ENCODE assay signal across 27 cellular contexts in genomic region chr16:3120435-3120834, GRCh38. TPM values are rescaled to one million over a fixed set of nuclear protein-coding genes. Genes with fewer than 3 reads are reported as not detected.
A peak's percentile ranks its signal among the peaks of the same experiment; 100 is the strongest.
DNase-seq lines count a peak whose midpoint lies in the region; ATAC-seq, FAIRE-seq and TF ChIP-seq lines count a peak whose summit lies in the region.
"Had no signal": no experiment of that assay in that cellular context is flagged by ENCODE, and none has a peak within 500 bp of the region (broad histone marks: within the 10 kb centered on the region; RNA-seq: fewer than 3 reads in every experiment).

No MANE protein-coding gene starts in this region.

- peak; percentile 2 for DNase-seq in D721Med (ENCODE audit: insufficient read length, low spot score)
- no peak for DNase-seq in NT2/D1 (ENCODE audit: low read depth, low spot score)
- peak; percentile 2 for DNase-seq in iPS-NIHi11 (ENCODE audit: low spot score)
- no peak for DNase-seq in upper lobe of right lung
- DNase-seq in gastrocnemius medialis: no peak
- no peak for DNase-seq in frontal cortex (ENCODE audit: low spot score in 2 of 2)
- DNase-seq: AML-193; Caco-2; Calu3; CD4-positive, alpha-beta T cell; CD8-positive, alpha-beta T cell; DMS 273 treated with DMSO at 0.1 percent for 48 hours; DMS153; DMS53; DMS79; DND-41; EL; GDM1 had no signal

- H3K9ac ChIP-seq in NT2/D1 (ENCODE audit: insufficient read length, low read depth): peak overlapping the region; percentile 42
- H3K9ac ChIP-seq: BLaER1 treated with 17β-estradiol and CSF1 and Interleukin-3, amounts not matched to agents 10 nM and 100 nM had no signal

- H3K27me3 ChIP-seq in NT2/D1 (ENCODE audit: insufficient read depth, insufficient read length) (no peaks in the 10 kb centered on the region), upper lobe of right lung (no peaks in the 10 kb centered on the region), gastrocnemius medialis (no peaks in the 10 kb centered on the region)

- H3K27ac ChIP-seq in upper lobe of right lung (no peak overlapping the region), gastrocnemius medialis (no peak overlapping the region)
- H3K27ac ChIP-seq: 22Rv1; A549; BLaER1 treated with 17β-estradiol and CSF1 and Interleukin-3, amounts not matched to agents 10 nM and 100 nM; C4-2B had no signal

- in situ Hi-C loops in gastrocnemius medialis (cut with MboI; ENCODE audit: low sequenced_read_pairs in 4 of 4): loop anchor here in 2 of 4 donors (10.0 kb wide), 1 partner anchor 56 kb away; the partner anchor contains the start of gene IL32 (in 2 of the 2)

- TF ChIP-seq CTCF in D721Med (IDR thresholded peaks at IDR 0.05; ENCODE audit: insufficient read depth, missing control alignments) (no peak), upper lobe of right lung (IDR thresholded peaks at IDR 0.05) (no peak), gastrocnemius medialis (IDR thresholded peaks at IDR 0.05 in 4 of 5, conservative IDR thresholded peaks at IDR 0.05 in 1 of 5) (no peak)

- intact Hi-C loops in upper lobe of right lung (cut with DNase I) (no loop called here), gastrocnemius medialis (cut with DNase I; ENCODE audit: low total_unique reads) (no loop called here)

- H3K4me3 ChIP-seq in NT2/D1 (ENCODE audit: insufficient read length, low read depth) (no peak overlapping the region), upper lobe of right lung (no peak overlapping the region), gastrocnemius medialis (no peak overlapping the region)
- H3K4me3 ChIP-seq: A549; BLaER1 treated with 17β-estradiol and CSF1 and Interleukin-3, amounts not matched to agents 10 nM and 100 nM; GM12878 had no signal

- H3K36me3 ChIP-seq in NT2/D1 (ENCODE audit: insufficient read depth, insufficient read length, low read length): peaks cover 52% of the 10 kb centered on the region
- peaks cover 26% of the 10 kb centered on the region for H3K36me3 ChIP-seq in upper lobe of right lung
- H3K36me3 ChIP-seq in gastrocnemius medialis: peaks cover 0 to 7% of the 10 kb centered on the region in 2 donors
- H3K36me3 ChIP-seq: BLaER1 treated with 17β-estradiol and CSF1 and Interleukin-3, amounts not matched to agents 10 nM and 100 nM had no signal

- no peak for FAIRE-seq in D721Med (lab: Jason Lieb, UNC)
- no peak for FAIRE-seq in frontal cortex (lab: Jason Lieb, UNC)
- FAIRE-seq: A549, GM12878, GM19239 had no signal

- H3K9me3 ChIP-seq in NT2/D1 (ENCODE audit: insufficient read depth, low read length): no peaks in the 10 kb centered on the region
- H3K9me3 ChIP-seq in upper lobe of right lung: no peaks in the 10 kb centered on the region
- H3K9me3 ChIP-seq in gastrocnemius medialis: no peaks in the 10 kb centered on the region
- H3K9me3 ChIP-seq: A549; BLaER1 treated with 17β-estradiol and CSF1 and Interleukin-3, amounts not matched to agents 10 nM and 100 nM; Caco-2 had no signal

- H3K4me1 ChIP-seq in NT2/D1 (ENCODE audit: insufficient read depth, insufficient read length): peaks cover 9% of the 10 kb centered on the region
- peaks cover 6% of the 10 kb centered on the region for H3K4me1 ChIP-seq in upper lobe of right lung
- H3K4me1 ChIP-seq in gastrocnemius medialis: peaks cover 19 to 29% of the 10 kb centered on the region in 2 donors

- no peak for ATAC-seq in upper lobe of right lung
- no peak for ATAC-seq in gastrocnemius medialis
- ATAC-seq: A549; CD8-positive, alpha-beta T cell; GM12878 had no signal

- no peak for TF ChIP-seq POLR2A in gastrocnemius medialis (IDR thresholded peaks at IDR 0.05)

RNA-seq across cellular contexts. Expression of gene ZNF205, which starts 8.0 kb away (rescaled TPM):
- total RNA-seq in upper lobe of right lung (11.7 TPM), gastrocnemius medialis (10 to 100 TPM in 1 of 4 donors, 1 to 10 TPM in 3; 4.8 to 10.8 (median 6.1) TPM), frontal cortex (17.9 TPM)
- total RNA-seq: B cell; CD4-positive, alpha-beta T cell; CD8-positive, alpha-beta T cell had no signal

RNA-seq across cellular contexts. Expression of gene ZNF213, which starts 14.4 kb away (rescaled TPM):
- 9.1 TPM for total RNA-seq in upper lobe of right lung
- 10 to 100 TPM in 3 of 4 donors, 1 to 10 TPM in 1; 8.9 to 18.6 (median 14.5) TPM for total RNA-seq in gastrocnemius medialis
- total RNA-seq in frontal cortex: 6.9 TPM

RNA-seq across cellular contexts. Expression of gene ZSCAN10, which starts 21.3 kb away (rescaled TPM):
- total RNA-seq in upper lobe of right lung: not detected
- total RNA-seq in gastrocnemius medialis: not detected
- not detected for total RNA-seq in frontal cortex
- total RNA-seq: A172, B cell, Caco-2, Calu3, Daoy had no signal

RNA-seq across cellular contexts. Expression of gene IL32, which starts 55.0 kb away (rescaled TPM):
- total RNA-seq in upper lobe of right lung (91.5 TPM), gastrocnemius medialis (10 to 100 TPM; 45.4 to 79.0 (median 54.6) TPM), frontal cortex (0.82 TPM)

Comparison
In these comparisons a context has a peak if more than half of its experiments do, and no peak if none do; other contexts are left out.
1. DNase-seq: peak in D721Med (single experiment) and iPS-NIHi11 (single experiment); none in NT2/D1 (single experiment), upper lobe of right lung (single experiment), gastrocnemius medialis (0 of 2) and frontal cortex (0 of 2).